In genomic region chr2:136362676-136363390, GRCh38 we compare ENCODE assay signal across 10 cellular contexts.
DNase-seq lines count a peak whose midpoint lies in the region; ATAC-seq and TF ChIP-seq lines count a peak whose summit lies in the region.
"Had no signal": no experiment of that assay in that cellular context is flagged by ENCODE, and none has a peak within 500 bp of the region (broad histone marks: within the 10 kb centered on the region; RNA-seq: fewer than 3 reads in every experiment).

No MANE protein-coding gene starts in this region.

- in situ Hi-C loops in GM13976 (cut with MboI; ENCODE audit: low sequenced_read_pairs, unreplicated experiment), result no loop called here

- no peak overlapping the region for H3K27ac Mint-ChIP-seq in activated naive CD8-positive, alpha-beta T cell treated with anti-CD3 and anti-CD28 coated beads, Interleukin-2, amount 10 ng/mL, durations not matched to agents 7 days and 5 days

- ATAC-seq in GM19455 (IDR thresholded peaks at IDR 0.05; ENCODE audit: unreplicated experiment) (peak; percentile 95), HG03135 (IDR thresholded peaks at IDR 0.05; ENCODE audit: unreplicated experiment) (peak; percentile 89)
- peak; percentile 80 for ATAC-seq in activated naive CD8-positive, alpha-beta T cell treated with anti-CD3 and anti-CD28 coated beads, Interleukin-2, amount 10 ng/mL, durations not matched to agents 7 days and 5 days (ENCODE audit: low read depth)
- ATAC-seq: gastroesophageal sphincter had no signal

- H3K9me3 Mint-ChIP-seq in activated naive CD8-positive, alpha-beta T cell treated with anti-CD3 and anti-CD28 coated beads, Interleukin-2, amount 10 ng/mL, durations not matched to agents 7 days and 5 days, result peaks cover 6% of the 10 kb centered on the region

- H3K4me3 ChIP-seq in coronary artery, result no peak overlapping the region
- H3K4me3 ChIP-seq: gastroesophageal sphincter had no signal

- H3K27me3 Mint-ChIP-seq in activated naive CD8-positive, alpha-beta T cell treated with anti-CD3 and anti-CD28 coated beads, Interleukin-2, amount 10 ng/mL, durations not matched to agents 7 days and 5 days, result peaks cover 18% of the 10 kb centered on the region

- no peak for TF ChIP-seq CTCF in GM13976 (IDR thresholded peaks at IDR 0.05; ENCODE audit: borderline replicate concordance, control extremely low read depth, extremely low read depth, insufficient read depth, missing control alignments)
- TF ChIP-seq CTCF in coronary artery (IDR thresholded peaks at IDR 0.05), result no peak

- DNase-seq in GM13976 (ENCODE audit: low spot score), result peak; percentile 36
- no peak for DNase-seq in activated naive CD8-positive, alpha-beta T cell treated with anti-CD3 and anti-CD28 coated beads, Interleukin-2, amount 10 ng/mL, durations not matched to agents 7 days and 5 days
- DNase-seq in coronary artery (ENCODE audit: low spot score), result no peak
- no peak for DNase-seq in NCI-H2107 (lab: John Stamatoyannopoulos, UW)
- DNase-seq in C1 segment of cervical spinal cord (lab: John Stamatoyannopoulos, UW), result no peak
- DNase-seq in COLO668 (lab: John Stamatoyannopoulos, UW; ENCODE audit: unreplicated experiment), result no peak
- DNase-seq: NCI-H146 had no signal

- POLR2A ChIA-PET in activated naive CD8-positive, alpha-beta T cell treated with anti-CD3 and anti-CD28 coated beads, Interleukin-2, amount 10 ng/mL, durations not matched to agents 7 days and 5 days (lab: Charles Lee), result interaction anchor here (1.6 kb wide), 1 partner anchor 244 kb away, joined by 5 read pairs; no protein-coding TSS in a partner anchor

- H3K27ac ChIP-seq in coronary artery, result no peak overlapping the region
- H3K27ac ChIP-seq: gastroesophageal sphincter had no signal

- peaks cover 32% of the 10 kb centered on the region for H3K4me1 Mint-ChIP-seq in activated naive CD8-positive, alpha-beta T cell treated with anti-CD3 and anti-CD28 coated beads, Interleukin-2, amount 10 ng/mL, durations not matched to agents 7 days and 5 days

- H3K4me3 Mint-ChIP-seq in activated naive CD8-positive, alpha-beta T cell treated with anti-CD3 and anti-CD28 coated beads, Interleukin-2, amount 10 ng/mL, durations not matched to agents 7 days and 5 days, result peak overlapping the region; percentile 35

- peaks cover 4% of the 10 kb centered on the region for H3K36me3 Mint-ChIP-seq in activated naive CD8-positive, alpha-beta T cell treated with anti-CD3 and anti-CD28 coated beads, Interleukin-2, amount 10 ng/mL, durations not matched to agents 7 days and 5 days
